ENCODE assay signal across 9 cellular contexts in genomic region chr20:38270869-38271608, GRCh38. TPM values are rescaled to one million over a fixed set of nuclear protein-coding genes. Genes with fewer than 3 reads are reported as not detected.
DNase-seq lines count a peak whose midpoint lies in the region; ATAC-seq and TF ChIP-seq lines count a peak whose summit lies in the region.
"Had no signal": no experiment of that assay in that cellular context is flagged by ENCODE, and none has a peak within 500 bp of the region (broad histone marks: within the 10 kb centered on the region; RNA-seq: fewer than 3 reads in every experiment).

No MANE protein-coding gene starts in this region.

- no peak overlapping the region for H3K4me3 ChIP-seq in colonic mucosa
- no peak overlapping the region for H3K4me3 ChIP-seq in right lobe of liver

- H3K27me3 ChIP-seq in colonic mucosa, result no peaks in the 10 kb centered on the region
- no peaks in the 10 kb centered on the region for H3K27me3 ChIP-seq in right lobe of liver

- ATAC-seq in right lobe of liver, result peak in 3 of 4 donors; percentile 36 to 54 (median 38)
- no peak for ATAC-seq in GM21825 (IDR thresholded peaks at IDR 0.05; ENCODE audit: unreplicated experiment)
- ATAC-seq in HG02884 (IDR thresholded peaks at IDR 0.05; ENCODE audit: unreplicated experiment), result no peak

- 61% methylated on average over 8 of the region's 10 CpGs for WGBS in right lobe of liver (ENCODE audit: insufficient coverage, low coverage, low lambda C conversion rate, missing lambda C conversion rate)

- intact Hi-C loops in colonic mucosa (cut with DNase I), result no loop called here
- intact Hi-C loops in right lobe of liver (cut with DNase I), result no loop called here

- TF ChIP-seq CTCF in colonic mucosa (IDR thresholded peaks at IDR 0.05) (no peak), right lobe of liver (IDR thresholded peaks at IDR 0.05) (no peak)

- H3K4me1 ChIP-seq in colonic mucosa (no peaks in the 10 kb centered on the region), right lobe of liver (no peaks in the 10 kb centered on the region)

- peak; percentile 92 for DNase-seq in A172 (ENCODE audit: low spot score)
- DNase-seq in M059J (ENCODE audit: low read depth), result peak; percentile 100
- no peak for DNase-seq in colonic mucosa
- no peak for DNase-seq in right lobe of liver
- no peak for DNase-seq in activated CD8-positive, alpha-beta memory T cell treated with anti-CD3 and anti-CD28 coated beads, Interleukin-2, amount 50 U/mL, for 4 hours
- DNase-seq in activated CD4-positive, alpha-beta T cell treated with anti-CD3 and anti-CD28 coated beads for 4 hours, result no peak

- H3K27ac ChIP-seq in colonic mucosa (peak overlapping the region; percentile 40), right lobe of liver (no peak overlapping the region)
- H3K27ac ChIP-seq: C4-2B had no signal

- no peaks in the 10 kb centered on the region for H3K9me3 ChIP-seq in colonic mucosa
- H3K9me3 ChIP-seq in right lobe of liver, result peaks cover 0 to 2% (median 0%) of the 10 kb centered on the region in 4 donors

- no peaks in the 10 kb centered on the region for H3K36me3 ChIP-seq in colonic mucosa
- no peaks in the 10 kb centered on the region for H3K36me3 ChIP-seq in right lobe of liver

- no peak overlapping the region for H3K9ac ChIP-seq in colonic mucosa (ENCODE audit: low read depth in 2 of 2, low read length in 2 of 2)

- TF ChIP-seq POLR2A in right lobe of liver (IDR thresholded peaks at IDR 0.05), result no peak

RNA-seq across cellular contexts. Expression of gene KIAA1755, which starts 10.5 kb away (rescaled TPM):
- total RNA-seq in A172 (2014; rRNA removed; shearing (Covaris generic)), result 0.57 and 0.69 TPM in 2 replicates
- total RNA-seq in M059J (2014; rRNA removed; shearing (Covaris generic)), result 1.8 and 3.8 TPM in 2 replicates
- total RNA-seq in colonic mucosa, result 1 to 10 TPM in 1 of 2 donors, under 1 TPM in 1; 0.40 to 3.9 TPM
- 1 to 10 TPM in 4 of 6 experiments, under 1 TPM in 2; 0.06 to 2.7 (median 1.5) TPM for total RNA-seq in right lobe of liver

RNA-seq across cellular contexts. Expression of gene BPI, which starts 32.9 kb away (rescaled TPM):
- not detected in 2 replicates for total RNA-seq in A172 (2014; rRNA removed; shearing (Covaris generic))
- 0.91 and 1.5 TPM in 2 replicates for total RNA-seq in M059J (2014; rRNA removed; shearing (Covaris generic))
- total RNA-seq in colonic mucosa (not detected), right lobe of liver (1 to 10 TPM in 1 of 6 experiments, under 1 TPM in 3, not detected in 2; 0.26 to 1.3 (median 0.60) TPM)

Comparison
In these comparisons a context has a peak if more than half of its experiments do, and no peak if none do; other contexts are left out.
1. DNase-seq: peak in A172 (single experiment) and M059J (single experiment); none in colonic mucosa (single experiment), right lobe of liver (0 of 3), activated CD8-positive, alpha-beta memory T cell treated with anti-CD3 and anti-CD28 coated beads, Interleukin-2, amount 50 U/mL, for 4 hours (single experiment) and activated CD4-positive, alpha-beta T cell treated with anti-CD3 and anti-CD28 coated beads for 4 hours (0 of 2).
2. ATAC-seq: peak in right lobe of liver (3 of 4); none in GM21825 (single experiment) and HG02884 (single experiment).